22 cellular contexts compared by ENCODE assay signal in genomic region chr1:201475121-201475520, GRCh38. TPM values are rescaled to one million over a fixed set of nuclear protein-coding genes. Genes with fewer than 3 reads are reported as not detected.
DNase-seq lines count a peak whose midpoint lies in the region; ATAC-seq, FAIRE-seq and TF ChIP-seq lines count a peak whose summit lies in the region.
"Had no signal": no experiment of that assay in that cellular context is flagged by ENCODE, and none has a peak within 500 bp of the region (broad histone marks: within the 10 kb centered on the region; RNA-seq: fewer than 3 reads in every experiment).

No MANE protein-coding gene starts in this region.

- H3K36me3 Mint-ChIP-seq in activated T-helper 2 cell treated with anti-CD3 and anti-CD28 coated beads, Interferon-gamma antibody, Interleukin-2, Interleukin-4, amounts not matched to agents 10 μg/mL and 5 μg/mL and 100 μg/mL, durations not matched to agents 14 hours and 24 hours and 36 hours (ENCODE audit: low read depth), result no peaks in the 10 kb centered on the region

- H3K9me3 Mint-ChIP-seq in activated T-helper 2 cell treated with anti-CD3 and anti-CD28 coated beads, Interferon-gamma antibody, Interleukin-2, Interleukin-4, amounts not matched to agents 10 μg/mL and 5 μg/mL and 100 μg/mL, durations not matched to agents 14 hours and 24 hours and 36 hours, result no peaks in the 10 kb centered on the region

- no peaks in the 10 kb centered on the region for H3K27me3 ChIP-seq in bronchial epithelial cell (ENCODE audit: control insufficient read depth, insufficient read depth, low read length)
- H3K27me3 ChIP-seq: Peyer's patch had no signal

- no peak for TF ChIP-seq POLR2A in erythroblast (IDR thresholded peaks at IDR 0.05; ENCODE audit: low read length)

- ATAC-seq in left colon (peak; percentile 91), HG03039 (IDR thresholded peaks at IDR 0.05; ENCODE audit: unreplicated experiment) (no peak)
- ATAC-seq: GM12878, K562 had no signal

- FAIRE-seq in bronchial epithelial cell (lab: Jason Lieb, UNC), result no peak
- FAIRE-seq: GM12878, GM18507, HTR-8/SVneo, K562 had no signal

- H3K4me3 ChIP-seq in bronchial epithelial cell (ENCODE audit: low read depth, low read length), result no peak overlapping the region
- H3K4me3 ChIP-seq: GM12878, HAP-1, K562, Peyer's patch had no signal

- H3K36me3 ChIP-seq in bronchial epithelial cell (ENCODE audit: control insufficient read depth, insufficient read depth, low read length), result no peaks in the 10 kb centered on the region
- H3K36me3 ChIP-seq: HAP-1, Peyer's patch had no signal

- H3K4me1 Mint-ChIP-seq in activated T-helper 2 cell treated with anti-CD3 and anti-CD28 coated beads, Interferon-gamma antibody, Interleukin-2, Interleukin-4, amounts not matched to agents 10 μg/mL and 5 μg/mL and 100 μg/mL, durations not matched to agents 14 hours and 24 hours and 36 hours (ENCODE audit: low read depth), result peaks cover 11% of the 10 kb centered on the region

- TF ChIP-seq CTCF in bronchial epithelial cell (IDR thresholded peaks at IDR 0.05; ENCODE audit: insufficient read depth, low read length, severe bottlenecking), result no peak

- H3K27ac Mint-ChIP-seq in activated T-helper 2 cell treated with anti-CD3 and anti-CD28 coated beads, Interferon-gamma antibody, Interleukin-2, Interleukin-4, amounts not matched to agents 10 μg/mL and 5 μg/mL and 100 μg/mL, durations not matched to agents 14 hours and 24 hours and 36 hours, result no peak overlapping the region

- no peak overlapping the region for H3K4me3 Mint-ChIP-seq in activated T-helper 2 cell treated with anti-CD3 and anti-CD28 coated beads, Interferon-gamma antibody, Interleukin-2, Interleukin-4, amounts not matched to agents 10 μg/mL and 5 μg/mL and 100 μg/mL, durations not matched to agents 14 hours and 24 hours and 36 hours (ENCODE audit: low read depth)

- peaks cover 39% of the 10 kb centered on the region for H3K27me3 Mint-ChIP-seq in activated T-helper 2 cell treated with anti-CD3 and anti-CD28 coated beads, Interferon-gamma antibody, Interleukin-2, Interleukin-4, amounts not matched to agents 10 μg/mL and 5 μg/mL and 100 μg/mL, durations not matched to agents 14 hours and 24 hours and 36 hours (ENCODE audit: low read depth)

- DNase-seq in EH (ENCODE audit: low read depth) (peak; percentile 79), LoVo (ENCODE audit: low spot score) (peak; percentile 63), bronchial epithelial cell (ENCODE audit: low read depth) (peak; percentile 92), left colon (no peak), erythroblast (lab: John Stamatoyannopoulos, UW) (no peak), COR-L47 (lab: John Stamatoyannopoulos, UW) (no peak)
- no peak for DNase-seq in activated T-helper 2 cell treated with anti-CD3 and anti-CD28 coated beads, Interferon-gamma antibody, Interleukin-2, Interleukin-4, amounts not matched to agents 10 μg/mL and 5 μg/mL and 100 μg/mL, durations not matched to agents 14 hours and 24 hours and 36 hours (ENCODE audit: low spot score)
- DNase-seq: Calu3, DMS79, GDM1, NCI-H1436, NCI-H2029 treated with DMSO at 0.1 percent for 48 hours, NCI-H2171 treated with DMSO at 0.1 percent for 48 hours, NCI-H510A, Peyer's patch, SIG-M5 had no signal

- intact Hi-C loops in left colon (cut with DNase I, micrococcal nuclease), result no loop called here
- intact Hi-C loops in activated T-helper 2 cell treated with anti-CD3 and anti-CD28 coated beads, Interferon-gamma antibody, Interleukin-2, Interleukin-4, amounts not matched to agents 10 μg/mL and 5 μg/mL and 100 μg/mL, durations not matched to agents 14 hours and 24 hours and 36 hours (cut with micrococcal nuclease), result no loop called here

RNA-seq across cellular contexts. Expression of gene PHLDA3, which starts 6.1 kb away (rescaled TPM):
- total RNA-seq in bronchial epithelial cell (118 and 190 TPM in 2 replicates), left colon (10 to 100 TPM; 13.1 to 19.3 TPM)
- 8.8 and 9.2 TPM in 2 replicates for total RNA-seq in activated T-helper 2 cell treated with anti-CD3 and anti-CD28 coated beads, Interferon-gamma antibody, Interleukin-2, Interleukin-4, amounts not matched to agents 10 μg/mL and 5 μg/mL and 100 μg/mL, durations not matched to agents 14 hours and 24 hours and 36 hours

RNA-seq across cellular contexts. Expression of gene CSRP1, which starts 31.8 kb away (rescaled TPM):
- total RNA-seq in bronchial epithelial cell, result 257 and 258 TPM in 2 replicates
- 100 to 1,000 TPM; 131 to 355 TPM for total RNA-seq in left colon
- 61.4 and 62.9 TPM in 2 replicates for total RNA-seq in activated T-helper 2 cell treated with anti-CD3 and anti-CD28 coated beads, Interferon-gamma antibody, Interleukin-2, Interleukin-4, amounts not matched to agents 10 μg/mL and 5 μg/mL and 100 μg/mL, durations not matched to agents 14 hours and 24 hours and 36 hours

RNA-seq across cellular contexts. Expression of gene TNNI1, which starts 53.6 kb away (rescaled TPM):
- under 0.01 TPM in 1 of 2 replicates, not detected in the other for total RNA-seq in bronchial epithelial cell
- total RNA-seq in left colon, result not detected
- not detected in 2 replicates for total RNA-seq in activated T-helper 2 cell treated with anti-CD3 and anti-CD28 coated beads, Interferon-gamma antibody, Interleukin-2, Interleukin-4, amounts not matched to agents 10 μg/mL and 5 μg/mL and 100 μg/mL, durations not matched to agents 14 hours and 24 hours and 36 hours
- total RNA-seq: Calu3, GM12878, K562 had no signal

Comparison
In these comparisons a context has a peak if more than half of its experiments do, and no peak if none do; other contexts are left out.
1. DNase-seq: peak in EH (single experiment), LoVo (single experiment) and bronchial epithelial cell (single experiment); none in left colon (0 of 2), erythroblast (0 of 2), COR-L47 (single experiment) and activated T-helper 2 cell treated with anti-CD3 and anti-CD28 coated beads, Interferon-gamma antibody, Interleukin-2, Interleukin-4, amounts not matched to agents 10 μg/mL and 5 μg/mL and 100 μg/mL, durations not matched to agents 14 hours and 24 hours and 36 hours (single experiment).